8 cellular contexts compared by ENCODE assay signal in the genomic region with DNA sequence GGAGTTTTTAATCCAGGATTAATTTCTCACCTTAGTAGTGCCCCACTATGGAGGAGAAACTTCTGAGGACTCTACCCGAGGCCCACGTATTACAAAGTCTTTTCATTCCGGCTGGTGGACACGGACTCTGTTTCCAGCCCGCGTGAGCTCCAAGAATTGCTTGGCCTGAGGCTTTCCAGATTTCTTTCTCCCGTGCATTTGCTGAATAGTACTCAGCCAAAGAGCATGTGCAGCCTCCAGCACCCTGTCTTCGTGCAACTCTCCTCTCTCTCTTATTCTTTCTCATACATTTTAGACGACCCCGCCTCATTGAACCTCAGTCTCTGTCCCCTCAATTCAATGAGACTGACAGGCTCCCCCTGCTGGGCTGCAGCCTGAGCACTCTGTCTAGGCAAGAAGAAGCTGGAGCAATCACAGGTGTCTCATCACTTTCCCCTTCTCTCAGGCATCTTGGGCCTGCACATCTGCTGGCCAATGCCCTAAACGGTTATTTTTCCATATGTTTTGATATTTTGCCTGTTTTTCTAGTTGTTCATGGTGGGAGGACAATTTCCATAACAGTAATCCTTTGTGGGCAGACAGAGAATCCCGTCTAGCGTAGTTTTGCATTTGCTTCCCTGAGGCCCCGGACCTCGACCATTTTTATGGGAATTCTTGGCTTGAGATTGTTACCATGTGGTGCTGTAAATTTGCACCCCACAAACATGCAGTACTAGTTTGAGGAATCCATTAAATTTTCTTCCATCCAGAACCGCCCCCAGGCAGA. TPM values are rescaled to one million over a fixed set of nuclear protein-coding genes. Genes with fewer than 3 reads are reported as not detected.
DNase-seq lines count a peak whose midpoint lies in the region; ATAC-seq and TF ChIP-seq lines count a peak whose summit lies in the region.

No MANE protein-coding gene starts in this region.

- H3K27ac Mint-ChIP-seq in Caco-2 (ENCODE audit: unreplicated experiment) (peak overlapping the region; percentile 11), osteocyte (ENCODE audit: unreplicated experiment) (no peak overlapping the region), type B pancreatic cell (no peak overlapping the region)
- H3K27ac Mint-ChIP-seq in activated T-cell treated with anti-CD3 and anti-CD28 coated beads, Interleukin-2, amount 50 U/mL, for 72 hours, result peak overlapping the region; percentile 45

- POLR2A ChIA-PET in Caco-2 (lab: Charles Lee) (no interaction called here), HCT116 (lab: Charles Lee) (interaction anchor here (1.2 kb wide), 1 partner anchor 52 kb away, joined by 3 read pairs; no protein-coding TSS in a partner anchor)

- TF ChIP-seq RAD21 in HCT116 (IDR thresholded peaks at IDR 0.05; ENCODE audit: low read depth), result peak; percentile 67

- no peaks in the 10 kb centered on the region for H3K36me3 Mint-ChIP-seq in Caco-2 (ENCODE audit: insufficient read depth, unreplicated experiment)
- H3K36me3 Mint-ChIP-seq in activated T-cell treated with anti-CD3 and anti-CD28 coated beads, Interleukin-2, amount 50 U/mL, for 72 hours (ENCODE audit: insufficient read depth in 2 of 2), result no peaks in the 10 kb centered on the region
- no peaks in the 10 kb centered on the region for H3K36me3 Mint-ChIP-seq in osteocyte (ENCODE audit: unreplicated experiment)
- no peaks in the 10 kb centered on the region for H3K36me3 Mint-ChIP-seq in type B pancreatic cell

- H3K79me2 ChIP-seq in HCT116 (ENCODE audit: insufficient read depth, low read length), result no peaks in the 10 kb centered on the region

- H3K27me3 ChIP-seq in Caco-2 (replicated peaks; ENCODE audit: control insufficient read depth, insufficient read depth, low read length), result no peaks in the 10 kb centered on the region
- no peaks in the 10 kb centered on the region for H3K27me3 ChIP-seq in HCT116 (ENCODE audit: insufficient read depth, low read length)
- H3K27me3 ChIP-seq in foreskin keratinocyte, result no peaks in the 10 kb centered on the region

- H4K20me1 ChIP-seq in HCT116 (ENCODE audit: insufficient read depth), result no peaks in the 10 kb centered on the region

- H3K9me3 ChIP-seq in Caco-2, result no peaks in the 10 kb centered on the region
- no peaks in the 10 kb centered on the region for H3K9me3 ChIP-seq in HCT116 (ENCODE audit: control insufficient read depth in 1 of 2, insufficient read depth in 1 of 2, low read depth in 1 of 2, low read length in 2 of 2)

- no peaks in the 10 kb centered on the region for H3K9me2 ChIP-seq in HCT116 (ENCODE audit: insufficient read depth)

- CTCF ChIA-PET in Caco-2 (lab: Charles Lee) (interaction anchor here (0.7 to 1.9 kb wide), 14 partner anchors 11 to 184 kb away, joined by 3 to 10 read pairs (median 4); a partner anchor contains a TSS), HCT116 (lab: Charles Lee) (interaction anchor here (0.6 to 2.3 kb wide), 22 partner anchors 9 to 183 kb away, joined by 3 to 17 read pairs (median 4); no protein-coding TSS in a partner anchor)

- H3K9me3 Mint-ChIP-seq in Caco-2 (ENCODE audit: unreplicated experiment) (no peaks in the 10 kb centered on the region), osteocyte (ENCODE audit: unreplicated experiment) (no peaks in the 10 kb centered on the region), type B pancreatic cell (no peaks in the 10 kb centered on the region)
- H3K9me3 Mint-ChIP-seq in activated T-cell treated with anti-CD3 and anti-CD28 coated beads, Interleukin-2, amount 50 U/mL, for 72 hours, result no peaks in the 10 kb centered on the region

- H3K27ac ChIP-seq in HCT116 (ENCODE audit: low read depth, low read length) (no peak overlapping the region), foreskin keratinocyte (no peak overlapping the region)

- peak; percentile 75 to 78 for DNase-seq in Caco-2
- DNase-seq in HCT116 (ENCODE audit: low read depth, low spot score), result peak; percentile 13
- peak; percentile 75 for DNase-seq in OCI-M1 (lab: John Stamatoyannopoulos, UW)
- peak; percentile 73 to 83 for DNase-seq in activated T-cell treated with anti-CD3 and anti-CD28 coated beads, Interleukin-2, amount 50 U/mL, for 72 hours
- peak in 1 of 2 donors; percentile 17 for DNase-seq in foreskin keratinocyte
- peak; percentile 78 for DNase-seq in osteocyte (ENCODE audit: extremely low spot score, unreplicated experiment)
- DNase-seq in type B pancreatic cell (ENCODE audit: extremely low spot score, unreplicated experiment), result peak; percentile 58
- DNase-seq in NCI-H187 treated with DMSO at 0.1 percent for 48 hours (lab: John Stamatoyannopoulos, UW), result no peak

- RAD21 ChIA-PET in HCT116 (lab: Charles Lee; ENCODE audit: low non-redundant PET in 1 of 2, low total read pairs in 2 of 2, uncharacterized antibody in 2 of 2, unreplicated experiment in 2 of 2), result no interaction called here

- peak; percentile 96 for ATAC-seq in HCT116
- peak; percentile 41 to 48 for ATAC-seq in activated T-cell treated with anti-CD3 and anti-CD28 coated beads, Interleukin-2, amount 50 U/mL, for 72 hours (replicated peaks in 1 of 2)
- ATAC-seq in foreskin keratinocyte, result peak; percentile 73

- no peak overlapping the region for H3K4me2 ChIP-seq in HCT116 (ENCODE audit: low read length)

- no peaks in the 10 kb centered on the region for H3K36me3 ChIP-seq in Caco-2 (ENCODE audit: control insufficient read depth, insufficient read depth, low read length)
- H3K36me3 ChIP-seq in HCT116 (ENCODE audit: control insufficient read depth in 1 of 2, insufficient read depth in 2 of 2, low read length in 2 of 2), result no peaks in the 10 kb centered on the region

- H3K4me1 ChIP-seq in Caco-2 (peaks cover 21% of the 10 kb centered on the region), HCT116 (ENCODE audit: control insufficient read depth in 1 of 2, insufficient read depth in 2 of 2, low read length in 2 of 2) (no peaks in the 10 kb centered on the region), foreskin keratinocyte (no peaks in the 10 kb centered on the region)

- peak overlapping the region; percentile 36 for H2AFZ ChIP-seq in HCT116 (ENCODE audit: low read depth, low read length, poor library complexity, severe bottlenecking)

- H3K27me3 Mint-ChIP-seq in Caco-2 (ENCODE audit: insufficient read depth, unreplicated experiment) (no peaks in the 10 kb centered on the region), osteocyte (ENCODE audit: unreplicated experiment) (no peaks in the 10 kb centered on the region), type B pancreatic cell (no peaks in the 10 kb centered on the region)
- no peaks in the 10 kb centered on the region for H3K27me3 Mint-ChIP-seq in activated T-cell treated with anti-CD3 and anti-CD28 coated beads, Interleukin-2, amount 50 U/mL, for 72 hours (ENCODE audit: low read depth)

- H3K4me3 ChIP-seq in Caco-2 (ENCODE audit: low read depth, low read length) (no peak overlapping the region), HCT116 (replicated peaks in 1 of 2; ENCODE audit: low read depth in 1 of 2, low read length in 2 of 2) (no peak overlapping the region)

- TF ChIP-seq CTCF in Caco-2 (IDR thresholded peaks at IDR 0.05; ENCODE audit: insufficient read depth in 1 of 2, low read depth in 1 of 2, low read length in 1 of 2, severe bottlenecking in 1 of 2, unreplicated experiment in 1 of 2) (peak; percentile 65 to 91), HCT116 (IDR thresholded peaks at IDR 0.05 in 2 of 3, conservative IDR thresholded peaks at IDR 0.05 in 1 of 3; ENCODE audit: borderline replicate concordance in 1 of 3, insufficient read depth in 1 of 3, low read depth in 2 of 3, low read length in 2 of 3) (peak; percentile 54 to 96 (median 87); a peak in 5 of 6 replicates), foreskin keratinocyte (conservative IDR thresholded peaks at IDR 0.05) (peak; percentile 63), osteocyte (IDR thresholded peaks at IDR 0.05) (peak; percentile 73), type B pancreatic cell (conservative IDR thresholded peaks at IDR 0.05) (peak; percentile 78)

- H3K4me1 Mint-ChIP-seq in Caco-2 (ENCODE audit: low read depth, unreplicated experiment), result peaks cover 13% of the 10 kb centered on the region
- H3K4me1 Mint-ChIP-seq in activated T-cell treated with anti-CD3 and anti-CD28 coated beads, Interleukin-2, amount 50 U/mL, for 72 hours (ENCODE audit: low read depth), result peaks cover 71% of the 10 kb centered on the region
- peaks cover 10% of the 10 kb centered on the region for H3K4me1 Mint-ChIP-seq in osteocyte (ENCODE audit: unreplicated experiment)
- H3K4me1 Mint-ChIP-seq in type B pancreatic cell (ENCODE audit: unreplicated experiment), result peaks cover 18% of the 10 kb centered on the region

- no peak overlapping the region for H3K9ac ChIP-seq in HCT116 (ENCODE audit: low read length)

- BruUV-seq in Caco-2 (replicated peaks; lab: Mats Ljungman, UMichigan), result no TSS peak
- no TSS peak for BruUV-seq in HCT116 (replicated peaks; lab: Mats Ljungman, UMichigan)

- intact Hi-C loops in Caco-2 (cut with micrococcal nuclease; ENCODE audit: unreplicated experiment), result loop anchor here (1.0 to 2.0 kb wide), 6 partner anchors 26 to 131 kb away; no protein-coding TSS in a partner anchor
- intact Hi-C loops in HCT116 (cut with micrococcal nuclease), result loop anchor here (5.0 kb wide), 1 partner anchor 131 kb away; no protein-coding TSS in a partner anchor

- TF ChIP-seq POLR2A in HCT116 (IDR thresholded peaks at IDR 0.05; ENCODE audit: borderline replicate concordance, extremely low read depth, insufficient read depth, insufficient read length), result no peak

- H3K4me3 Mint-ChIP-seq in Caco-2 (ENCODE audit: unreplicated experiment) (peak overlapping the region; percentile 4), osteocyte (ENCODE audit: unreplicated experiment) (peak overlapping the region; percentile 36), type B pancreatic cell (no peak overlapping the region)
- peak overlapping the region; percentile 68 to 74 for H3K4me3 Mint-ChIP-seq in activated T-cell treated with anti-CD3 and anti-CD28 coated beads, Interleukin-2, amount 50 U/mL, for 72 hours

TF ChIP-seq in HCT116, 20 proteins besides CTCF, POLR2A, EP300 and RAD21:
- TF ChIP-seq, protein P1, sequence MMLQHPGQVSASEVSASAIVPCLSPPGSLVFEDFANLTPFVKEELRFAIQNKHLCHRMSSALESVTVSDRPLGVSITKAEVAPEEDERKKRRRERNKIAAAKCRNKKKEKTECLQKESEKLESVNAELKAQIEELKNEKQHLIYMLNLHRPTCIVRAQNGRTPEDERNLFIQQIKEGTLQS (IDR thresholded peaks at IDR 0.05), result no peak
- TF ChIP-seq CBX3 (IDR thresholded peaks at IDR 0.05; ENCODE audit: low read depth), result peak; percentile 26; the same call in 1 of the 2 replicates

RNA-seq across cellular contexts. Expression of a gene that starts 50.0 kb away (rescaled TPM):
- 25.3 and 26.2 TPM in 2 replicates for total RNA-seq in Caco-2 (2022)
- 10.7 TPM for total RNA-seq in HCT116 (2021; ENCODE audit: unreplicated experiment)
- polyA plus RNA-seq in HCT116 (2012), result 9.2 and 9.7 TPM in 2 replicates
- 100 to 1,000 TPM; 101 to 106 TPM for total RNA-seq in activated T-cell treated with anti-CD3 and anti-CD28 coated beads, Interleukin-2, amount 50 U/mL, for 72 hours
- total RNA-seq in foreskin keratinocyte, result 6.6 and 7.3 TPM in 2 replicates
- 1.5 and 1.6 TPM in 2 replicates for polyA plus RNA-seq in foreskin keratinocyte
- total RNA-seq in osteocyte, result 34.8 and 36.9 TPM in 2 replicates
- total RNA-seq in type B pancreatic cell (ENCODE audit: low replicate concordance), result 17.8 and 26.8 TPM in 2 replicates

Comparison
In these comparisons a context has a peak if more than half of its experiments do, and no peak if none do; other contexts are left out.
1. H3K27ac Mint-ChIP-seq: peak in Caco-2 (single experiment) and activated T-cell treated with anti-CD3 and anti-CD28 coated beads, Interleukin-2, amount 50 U/mL, for 72 hours (single experiment); none in osteocyte (single experiment) and type B pancreatic cell (single experiment).
2. ATAC-seq: peak in every context shown above with its lines; median percentile 96 in HCT116; 73 in foreskin keratinocyte; 44 in activated T-cell treated with anti-CD3 and anti-CD28 coated beads, Interleukin-2, amount 50 U/mL, for 72 hours.
3. Peak in every context shown above with its lines, with median percentiles within 50 percentile points of each other: CTCF ChIP-seq.